14 cellular contexts compared by ENCODE assay signal in genomic region chr1:116912846-116913245, GRCh38.
"Had no signal": no experiment of that assay in that cellular context is flagged by ENCODE, and none has a peak within 500 bp of the region (broad histone marks: within the 10 kb centered on the region; RNA-seq: fewer than 3 reads in every experiment).

No MANE protein-coding gene starts in this region.

- H3K9me3 ChIP-seq: heart left ventricle, thyroid gland had no signal

- H3K27me3 ChIP-seq: thyroid gland had no signal

- H3K27ac Mint-ChIP-seq: activated naive CD8-positive, alpha-beta T cell treated with anti-CD3 and anti-CD28 coated beads for 36 hours; dendritic cell treated with granulocyte-macrophage colony-stimulating factor and Interleukin-4, amounts not matched to agents 40 ng/mL and 50 ng/mL, for 4 days; natural killer cell treated with Interleukin-12 subunit alpha and Interleukin-12 subunit beta and Interleukin-15 and Interleukin-18, amount 100 ng/mL, for 72 hours; progenitor cell of endocrine pancreas; stimulated activated effector memory CD8-positive, alpha-beta T cell treated with anti-CD3 and anti-CD28 coated beads, Interleukin-12 subunit alpha, Interleukin-12 subunit beta, amount 100 ng/mL, for 72 hours had no signal

- DNase-seq: activated CD4-positive, alpha-beta T cell treated with anti-CD3 and anti-CD28 coated beads, Interleukin-2, amount 50 U/mL, for 1 hour; activated CD4-positive, CD25-positive, alpha-beta regulatory T cell; activated CD8-positive, alpha-beta memory T cell treated with anti-CD3 and anti-CD28 coated beads for 24 hours; activated gamma-delta T cell treated with Interleukin-2 at 50 U/mL for 16 hours; activated naive CD8-positive, alpha-beta T cell treated with anti-CD3 and anti-CD28 coated beads for 36 hours; cerebellar nuclear complex; effector memory CD4-positive, alpha-beta T cell; heart left ventricle; occipital lobe; thyroid gland had no signal

- H3K4me3 ChIP-seq: thyroid gland had no signal

- H3K9me3 Mint-ChIP-seq: activated naive CD8-positive, alpha-beta T cell treated with anti-CD3 and anti-CD28 coated beads for 36 hours; dendritic cell treated with granulocyte-macrophage colony-stimulating factor and Interleukin-4, amounts not matched to agents 40 ng/mL and 50 ng/mL, for 4 days; natural killer cell treated with Interleukin-12 subunit alpha and Interleukin-12 subunit beta and Interleukin-15 and Interleukin-18, amount 100 ng/mL, for 72 hours; stimulated activated effector memory CD8-positive, alpha-beta T cell treated with anti-CD3 and anti-CD28 coated beads, Interleukin-12 subunit alpha, Interleukin-12 subunit beta, amount 100 ng/mL, for 72 hours had no signal

- H3K27ac ChIP-seq: thyroid gland had no signal

- H3K36me3 ChIP-seq: heart left ventricle, thyroid gland had no signal

- H3K4me3 Mint-ChIP-seq: activated naive CD8-positive, alpha-beta T cell treated with anti-CD3 and anti-CD28 coated beads for 36 hours; dendritic cell treated with granulocyte-macrophage colony-stimulating factor and Interleukin-4, amounts not matched to agents 40 ng/mL and 50 ng/mL, for 4 days; natural killer cell treated with Interleukin-12 subunit alpha and Interleukin-12 subunit beta and Interleukin-15 and Interleukin-18, amount 100 ng/mL, for 72 hours; stimulated activated effector memory CD8-positive, alpha-beta T cell treated with anti-CD3 and anti-CD28 coated beads, Interleukin-12 subunit alpha, Interleukin-12 subunit beta, amount 100 ng/mL, for 72 hours had no signal

- H3K36me3 Mint-ChIP-seq: activated naive CD8-positive, alpha-beta T cell treated with anti-CD3 and anti-CD28 coated beads for 36 hours; natural killer cell treated with Interleukin-12 subunit alpha and Interleukin-12 subunit beta and Interleukin-15 and Interleukin-18, amount 100 ng/mL, for 72 hours; stimulated activated effector memory CD8-positive, alpha-beta T cell treated with anti-CD3 and anti-CD28 coated beads, Interleukin-12 subunit alpha, Interleukin-12 subunit beta, amount 100 ng/mL, for 72 hours had no signal
